ENCODE assay signal across 15 cellular contexts in genomic region chr4:74440356-74440755, GRCh38. TPM values are rescaled to one million over a fixed set of nuclear protein-coding genes. Genes with fewer than 3 reads are reported as not detected.
DNase-seq lines count a peak whose midpoint lies in the region; ATAC-seq and TF ChIP-seq lines count a peak whose summit lies in the region.
"Had no signal": no experiment of that assay in that cellular context is flagged by ENCODE, and none has a peak within 500 bp of the region (broad histone marks: within the 10 kb centered on the region; RNA-seq: fewer than 3 reads in every experiment).

No MANE protein-coding gene starts in this region.

- ATAC-seq in foreskin keratinocyte: peak; percentile 16
- no peak for ATAC-seq in GM18517 (IDR thresholded peaks at IDR 0.05; ENCODE audit: unreplicated experiment)
- ATAC-seq: Right ventricle myocardium inferior had no signal

- H3K4me3 ChIP-seq in GM12865 (ENCODE audit: low read depth, low read length) (no peak overlapping the region), MM.1S (ENCODE audit: low read length) (0 out of 2 replicates have a peak overlapping the region, but pooled peaks have one; percentile 11), SK-N-SH (ENCODE audit: low read depth in 2 of 2, low read length in 1 of 2) (peak overlapping the region in 1 of 2 experiments; percentile 11; a peak in 1 of 4 replicates)
- H3K4me3 ChIP-seq: BLaER1 treated with 17β-estradiol and CSF1 and Interleukin-3, amounts not matched to agents 10 nM and 100 nM had no signal

- DNase-seq in GM12865 (ENCODE audit: low read depth): peak; percentile 6
- peak; percentile 41 for DNase-seq in MM.1S
- DNase-seq in SK-N-SH: peak; percentile 16
- peak in 1 of 2 donors; percentile 95 for DNase-seq in foreskin keratinocyte
- DNase-seq in chondrocyte (ENCODE audit: low spot score): no peak
- no peak for DNase-seq in endothelial cell (ENCODE audit: low spot score)
- DNase-seq: DMS 273 treated with DMSO at 0.1 percent for 48 hours, EL, KG1, NCI-H1930, NCI-H510A had no signal

- no peaks in the 10 kb centered on the region for H3K36me3 Mint-ChIP-seq in chondrocyte (ENCODE audit: low read depth)
- H3K36me3 Mint-ChIP-seq in endothelial cell (ENCODE audit: low read depth, unreplicated experiment): no peaks in the 10 kb centered on the region

- no peak for TF ChIP-seq CTCF in GM12865 (IDR thresholded peaks at IDR 0.05; ENCODE audit: insufficient read depth, low read depth, low read length, missing control alignments)
- TF ChIP-seq CTCF in MM.1S (IDR thresholded peaks at IDR 0.05; ENCODE audit: low read length): no peak
- no peak for TF ChIP-seq CTCF in SK-N-SH (IDR thresholded peaks at IDR 0.05)
- TF ChIP-seq CTCF in foreskin keratinocyte (conservative IDR thresholded peaks at IDR 0.05): no peak
- TF ChIP-seq CTCF in chondrocyte (IDR thresholded peaks at IDR 0.05): no peak
- TF ChIP-seq CTCF in endothelial cell (IDR thresholded peaks at IDR 0.05; ENCODE audit: unreplicated experiment): no peak

- H3K4me3 Mint-ChIP-seq in chondrocyte (ENCODE audit: unreplicated experiment): no peak overlapping the region
- H3K4me3 Mint-ChIP-seq in endothelial cell (ENCODE audit: unreplicated experiment): no peak overlapping the region

- H3K79me2 ChIP-seq in MM.1S (ENCODE audit: low read length) (no peaks in the 10 kb centered on the region), SK-N-SH (ENCODE audit: insufficient read depth) (no peaks in the 10 kb centered on the region)

- H3K4me1 Mint-ChIP-seq in chondrocyte (ENCODE audit: low read depth) (peaks cover 3% of the 10 kb centered on the region), endothelial cell (ENCODE audit: unreplicated experiment) (no peaks in the 10 kb centered on the region)

- H4K20me1 ChIP-seq in MM.1S (ENCODE audit: insufficient read depth, low read length) (no peaks in the 10 kb centered on the region), SK-N-SH (ENCODE audit: insufficient read depth) (no peaks in the 10 kb centered on the region)
- H4K20me1 ChIP-seq: BLaER1 treated with 17β-estradiol and CSF1 and Interleukin-3, amounts not matched to agents 10 nM and 100 nM had no signal

- H3K27ac Mint-ChIP-seq in chondrocyte (ENCODE audit: unreplicated experiment) (no peak overlapping the region), endothelial cell (ENCODE audit: unreplicated experiment) (no peak overlapping the region)

- H3K9me2 ChIP-seq in MM.1S (replicated peaks; ENCODE audit: insufficient read depth, low read length): no peaks in the 10 kb centered on the region
- no peaks in the 10 kb centered on the region for H3K9me2 ChIP-seq in SK-N-SH

- no peak for TF ChIP-seq EP300 in SK-N-SH (IDR thresholded peaks at IDR 0.05; ENCODE audit: borderline replicate concordance in 1 of 2, low read depth in 1 of 2, low read length in 1 of 2)

- H3K4me2 ChIP-seq in MM.1S (ENCODE audit: low read depth, low read length) (peak overlapping the region; percentile 31; the same call in 1 of the 2 replicates), SK-N-SH (0 out of 2 replicates have a peak overlapping the region, but pooled peaks have one; percentile 3)
- H3K4me2 ChIP-seq: BLaER1 treated with 17β-estradiol and CSF1 and Interleukin-3, amounts not matched to agents 10 nM and 100 nM had no signal

- H3K9ac ChIP-seq in MM.1S (ENCODE audit: low read length) (no peak overlapping the region), SK-N-SH (no peak overlapping the region)
- H3K9ac ChIP-seq: BLaER1 treated with 17β-estradiol and CSF1 and Interleukin-3, amounts not matched to agents 10 nM and 100 nM had no signal

- peaks cover 6% of the 10 kb centered on the region; the same call in 1 of the 2 replicates for H3K4me1 ChIP-seq in MM.1S (ENCODE audit: low read length)
- H3K4me1 ChIP-seq in SK-N-SH (ENCODE audit: control insufficient read depth in 1 of 2, insufficient read depth in 2 of 2, low read depth in 1 of 2, low read length in 1 of 2): no peaks in the 10 kb centered on the region; a peak in 1 of 4 replicates
- H3K4me1 ChIP-seq in foreskin keratinocyte: peaks cover 37% of the 10 kb centered on the region
- H3K4me1 ChIP-seq: BLaER1 treated with 17β-estradiol and CSF1 and Interleukin-3, amounts not matched to agents 10 nM and 100 nM had no signal

- 10% methylated on average over 4 of the region's 4 CpGs for WGBS in SK-N-SH (ENCODE audit: low lambda C conversion rate)

- no peaks in the 10 kb centered on the region for H3K9me3 ChIP-seq in MM.1S (replicated peaks; ENCODE audit: insufficient read depth, low read length)
- H3K9me3 ChIP-seq in SK-N-SH: no peaks in the 10 kb centered on the region

- H3F3A ChIP-seq in MM.1S (ENCODE audit: insufficient read depth, low read length) (peaks cover 14% of the 10 kb centered on the region), SK-N-SH (replicated peaks; ENCODE audit: insufficient read depth) (no peaks in the 10 kb centered on the region)

- H3K27ac ChIP-seq in MM.1S (ENCODE audit: low read length) (peak overlapping the region; percentile 35; the same call in 1 of the 2 replicates), SK-N-SH (ENCODE audit: low read depth in 2 of 2, low read length in 1 of 2) (no peak overlapping the region), foreskin keratinocyte (peak overlapping the region; percentile 67)
- H3K27ac ChIP-seq: BLaER1 treated with 17β-estradiol and CSF1 and Interleukin-3, amounts not matched to agents 10 nM and 100 nM; HL-60 had no signal

- no peak for TF ChIP-seq RAD21 in SK-N-SH (IDR thresholded peaks at IDR 0.05; ENCODE audit: low read length)

- H3K36me3 ChIP-seq in MM.1S (replicated peaks; ENCODE audit: insufficient read depth, low read length): no peaks in the 10 kb centered on the region
- no peaks in the 10 kb centered on the region for H3K36me3 ChIP-seq in SK-N-SH (replicated peaks in 1 of 2; ENCODE audit: control insufficient read depth in 1 of 2, insufficient read depth in 2 of 2, low read length in 1 of 2)
- H3K36me3 ChIP-seq: BLaER1 treated with 17β-estradiol and CSF1 and Interleukin-3, amounts not matched to agents 10 nM and 100 nM had no signal

- H3K27me3 ChIP-seq in MM.1S (replicated peaks; ENCODE audit: insufficient read depth, low read length): no peaks in the 10 kb centered on the region
- H3K27me3 ChIP-seq in SK-N-SH (ENCODE audit: insufficient read depth): peaks cover 9% of the 10 kb centered on the region
- H3K27me3 ChIP-seq in foreskin keratinocyte: no peaks in the 10 kb centered on the region

- no peaks in the 10 kb centered on the region for H3K9me3 Mint-ChIP-seq in chondrocyte (ENCODE audit: low read depth)
- H3K9me3 Mint-ChIP-seq in endothelial cell (ENCODE audit: unreplicated experiment): no peaks in the 10 kb centered on the region

- CTCF ChIA-PET in SK-N-SH (lab: Yijun Ruan, JAX): no interaction called here

- POLR2A ChIA-PET in SK-N-SH (lab: Yijun Ruan, JAX): no interaction called here

- H3K27me3 Mint-ChIP-seq in chondrocyte (ENCODE audit: low read depth) (peaks cover 3% of the 10 kb centered on the region), endothelial cell (ENCODE audit: unreplicated experiment) (no peaks in the 10 kb centered on the region)

- H2AFZ ChIP-seq in MM.1S (ENCODE audit: low read length) (no peak overlapping the region), SK-N-SH (ENCODE audit: low read depth) (peak overlapping the region; percentile 25; the same call in 1 of the 2 replicates)

TF ChIP-seq in SK-N-SH, 30 proteins besides CTCF, POLR2A, EP300 and RAD21:
- TF ChIP-seq NFIC (IDR thresholded peaks at IDR 0.05; ENCODE audit: borderline replicate concordance) (no peak), USF1 (IDR thresholded peaks at IDR 0.05; ENCODE audit: borderline replicate concordance, low read depth) (no peak), RXRA (IDR thresholded peaks at IDR 0.05; ENCODE audit: borderline replicate concordance, low read depth) (no peak), MXI1 (IDR thresholded peaks at IDR 0.05; ENCODE audit: low read depth, low read length) (no peak), USF2 (IDR thresholded peaks at IDR 0.05; ENCODE audit: borderline replicate concordance, low read depth, low read length) (no peak), FOXM1 (IDR thresholded peaks at IDR 0.05; ENCODE audit: low read depth) (no peak), MAX (IDR thresholded peaks at IDR 0.05; ENCODE audit: low read depth) (no peak), MEF2A (IDR thresholded peaks at IDR 0.05; ENCODE audit: borderline replicate concordance, low read depth) (no peak), EZH2phosphoT487 (IDR thresholded peaks at IDR 0.05; ENCODE audit: borderline replicate concordance, low read depth) (no peak), RCOR1 (IDR thresholded peaks at IDR 0.05; ENCODE audit: low read length) (no peak), TCF12 (IDR thresholded peaks at IDR 0.05) (no peak), GABPA (IDR thresholded peaks at IDR 0.05; ENCODE audit: low read depth) (no peak), RFX5 (IDR thresholded peaks at IDR 0.05; ENCODE audit: low read length) (no peak), JUND (IDR thresholded peaks at IDR 0.05) (no peak)

RNA-seq across cellular contexts. Expression of gene AREG, which starts 4.6 kb away (rescaled TPM):
- not detected in 2 replicates for polyA plus RNA-seq in SK-N-SH (2012; rRNA removed)
- not detected in 2 replicates for polyA plus RNA-seq in SK-N-SH (2012; cell fraction: cytosol; rRNA removed)
- not detected in 2 replicates for polyA plus RNA-seq in SK-N-SH (2012; cell fraction: nucleus; rRNA removed)
- 1,077 and 1,617 TPM in 2 replicates for total RNA-seq in foreskin keratinocyte
- 980 and 1,643 TPM in 2 replicates for polyA plus RNA-seq in foreskin keratinocyte
- total RNA-seq in chondrocyte: not detected in 3 replicates
- total RNA-seq in endothelial cell (ENCODE audit: unreplicated experiment): not detected

Comparison
In these comparisons a context has a peak if more than half of its experiments do, and no peak if none do; other contexts are left out.
1. DNase-seq: peak in GM12865 (single experiment), MM.1S (single experiment) and SK-N-SH (single experiment); none in chondrocyte (single experiment) and endothelial cell (single experiment).
2. H3K27ac ChIP-seq: peak in MM.1S (single experiment) and foreskin keratinocyte (single experiment); none in SK-N-SH (0 of 2).
3. RNA of gene AREG, which starts 4.6 kb away (total RNA-seq): 1,077 to 1,617 TPM in foreskin keratinocyte; not detected in chondrocyte and not detected in endothelial cell (single experiment); every median in the first group is over 1,000 times any median in the second.